Comparison of ENCODE assay signal across 19 cellular contexts in genomic region chr4:180809439-180809838, GRCh38.
"Had no signal": no experiment of that assay in that cellular context is flagged by ENCODE, and none has a peak within 500 bp of the region (broad histone marks: within the 10 kb centered on the region; RNA-seq: fewer than 3 reads in every experiment).

No MANE protein-coding gene starts in this region.

- H3K27me3 Mint-ChIP-seq: activated CD4-positive, alpha-beta T cell treated with anti-CD3 and anti-CD28 coated beads for 36 hours; stimulated activated naive B cell treated with anti-CD40 and anti-IgM and Interleukin-4, amounts not matched to agents 10 μg/mL and 1 μg/mL and 100 μg/mL, for 72 hours had no signal

- H3K36me3 ChIP-seq: esophagus muscularis mucosa, left ventricle myocardium inferior, thoracic aorta, upper lobe of left lung, WERI-Rb-1 had no signal

- FAIRE-seq: endothelial cell of umbilical vein had no signal

- H3K27ac Mint-ChIP-seq: activated CD4-positive, alpha-beta T cell treated with anti-CD3 and anti-CD28 coated beads for 36 hours; activated naive CD4-positive, alpha-beta T cell treated with anti-CD3 and anti-CD28 coated beads for 36 hours; stimulated activated naive B cell treated with anti-CD40 and anti-IgM and Interleukin-4, amounts not matched to agents 10 μg/mL and 1 μg/mL and 100 μg/mL, for 72 hours had no signal

- H3K27ac ChIP-seq: esophagus muscularis mucosa, left ventricle myocardium inferior, thoracic aorta, upper lobe of left lung, WERI-Rb-1 had no signal

- H3K9me3 Mint-ChIP-seq: activated naive CD4-positive, alpha-beta T cell treated with anti-CD3 and anti-CD28 coated beads for 36 hours; nephron; stimulated activated naive B cell treated with anti-CD40 and anti-IgM and Interleukin-4, amounts not matched to agents 10 μg/mL and 1 μg/mL and 100 μg/mL, for 72 hours had no signal

- DNase-seq: activated CD4-positive, alpha-beta T cell treated with anti-CD3 and anti-CD28 coated beads for 36 hours; activated CD4-positive, alpha-beta T cell treated with anti-CD3 and anti-CD28 coated beads, Interleukin-2, amount 50 U/mL, for 48 hours; activated naive CD4-positive, alpha-beta T cell treated with anti-CD3 and anti-CD28 coated beads for 36 hours; aorta; dermis blood vessel endothelial cell; effector memory CD4-positive, alpha-beta T cell; foreskin melanocyte; head of caudate nucleus; left ventricle myocardium inferior; mammary epithelial cell; midbrain; nucleus accumbens; stimulated activated naive B cell treated with anti-CD40 and anti-IgM and Interleukin-4, amounts not matched to agents 10 μg/mL and 1 μg/mL and 100 μg/mL, for 72 hours; upper lobe of left lung; WERI-Rb-1 had no signal

- H3K4me1 ChIP-seq: esophagus muscularis mucosa, left ventricle myocardium inferior, upper lobe of left lung had no signal

- H3K4me3 Mint-ChIP-seq: activated CD4-positive, alpha-beta T cell treated with anti-CD3 and anti-CD28 coated beads for 36 hours; activated naive CD4-positive, alpha-beta T cell treated with anti-CD3 and anti-CD28 coated beads for 36 hours; nephron; stimulated activated naive B cell treated with anti-CD40 and anti-IgM and Interleukin-4, amounts not matched to agents 10 μg/mL and 1 μg/mL and 100 μg/mL, for 72 hours had no signal

- H3K36me3 Mint-ChIP-seq: stimulated activated naive B cell treated with anti-CD40 and anti-IgM and Interleukin-4, amounts not matched to agents 10 μg/mL and 1 μg/mL and 100 μg/mL, for 72 hours had no signal

- H3K9me3 ChIP-seq: esophagus muscularis mucosa, left ventricle myocardium inferior, thoracic aorta, upper lobe of left lung had no signal

- H3K4me1 Mint-ChIP-seq: activated CD4-positive, alpha-beta T cell treated with anti-CD3 and anti-CD28 coated beads for 36 hours; stimulated activated naive B cell treated with anti-CD40 and anti-IgM and Interleukin-4, amounts not matched to agents 10 μg/mL and 1 μg/mL and 100 μg/mL, for 72 hours had no signal

- H3K27me3 ChIP-seq: esophagus muscularis mucosa, upper lobe of left lung had no signal

- ATAC-seq: activated CD4-positive, alpha-beta T cell treated with anti-CD3 and anti-CD28 coated beads for 36 hours; stimulated activated naive B cell treated with anti-CD40 and anti-IgM and Interleukin-4, amounts not matched to agents 10 μg/mL and 1 μg/mL and 100 μg/mL, for 72 hours had no signal

- H3K4me3 ChIP-seq: esophagus muscularis mucosa, left ventricle myocardium inferior, thoracic aorta, upper lobe of left lung had no signal
